21 cellular contexts compared by ENCODE assay signal in the genomic region with DNA sequence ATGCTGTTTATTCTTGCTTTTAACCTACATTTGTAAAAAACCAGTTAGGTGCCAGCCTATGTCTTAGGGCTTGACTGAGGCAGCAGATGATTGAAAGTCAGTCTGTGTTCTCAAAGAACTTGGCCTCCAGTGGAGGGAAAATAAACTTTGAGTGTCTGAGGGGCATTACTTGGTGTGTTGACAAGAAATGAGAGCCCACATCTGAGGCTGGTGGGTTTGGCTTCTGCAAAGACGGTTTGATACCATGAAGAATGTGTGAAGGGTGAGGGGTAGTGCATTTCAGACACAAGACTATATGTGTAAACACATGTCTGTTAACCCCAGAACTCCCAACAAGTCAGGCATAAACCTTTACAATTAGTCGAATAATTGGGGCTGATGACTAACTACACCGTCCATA. TPM values are rescaled to one million over a fixed set of nuclear protein-coding genes. Genes with fewer than 3 reads are reported as not detected.
DNase-seq lines count a peak whose midpoint lies in the region; ATAC-seq and TF ChIP-seq lines count a peak whose summit lies in the region.
"Had no signal": no experiment of that assay in that cellular context is flagged by ENCODE, and none has a peak within 500 bp of the region (broad histone marks: within the 10 kb centered on the region; RNA-seq: fewer than 3 reads in every experiment).

No MANE protein-coding gene starts in this region.

- peaks cover 2% of the 10 kb centered on the region for H3K36me3 Mint-ChIP-seq in activated CD4-positive, alpha-beta T cell treated with anti-CD3 and anti-CD28 coated beads for 36 hours (ENCODE audit: low read depth)
- no peaks in the 10 kb centered on the region for H3K36me3 Mint-ChIP-seq in progenitor cell of endocrine pancreas (ENCODE audit: insufficient read depth)

- no peaks in the 10 kb centered on the region for H3K27me3 Mint-ChIP-seq in activated CD4-positive, alpha-beta T cell treated with anti-CD3 and anti-CD28 coated beads for 36 hours
- H3K27me3 Mint-ChIP-seq in progenitor cell of endocrine pancreas: no peaks in the 10 kb centered on the region
- H3K27me3 Mint-ChIP-seq: B cell; CD4-positive, CD25-positive, alpha-beta regulatory T cell had no signal

- no peaks in the 10 kb centered on the region for H3K9me3 ChIP-seq in heart left ventricle
- H3K9me3 ChIP-seq: MG63 had no signal

- H3K36me3 ChIP-seq in heart left ventricle: no peaks in the 10 kb centered on the region
- H3K36me3 ChIP-seq: MG63 had no signal

- ATAC-seq in activated CD4-positive, alpha-beta T cell treated with anti-CD3 and anti-CD28 coated beads for 36 hours: no peak
- no peak for ATAC-seq in heart left ventricle
- ATAC-seq: PC-3 had no signal

- CTCF ChIA-PET in activated CD4-positive, alpha-beta T cell treated with anti-CD3 and anti-CD28 coated beads for 36 hours (lab: Charles Lee): interaction anchor here (1.1 to 1.2 kb wide), 3 partner anchors 15 to 180 kb away, joined by 3 to 4 read pairs (median 3); no protein-coding TSS in a partner anchor

- no peak overlapping the region for H3K27ac Mint-ChIP-seq in activated CD4-positive, alpha-beta T cell treated with anti-CD3 and anti-CD28 coated beads for 36 hours
- H3K27ac Mint-ChIP-seq in progenitor cell of endocrine pancreas: peak overlapping the region; percentile 89
- H3K27ac Mint-ChIP-seq: B cell had no signal

- peak; percentile 22 for DNase-seq in activated CD4-positive, alpha-beta T cell treated with anti-CD3 and anti-CD28 coated beads for 36 hours
- no peak for DNase-seq in activated CD4-positive, alpha-beta T cell treated with anti-CD3 and anti-CD28 coated beads for 1 hour
- DNase-seq in Jurkat, Clone E6-1 (ENCODE audit: low read depth, low spot score): peak; percentile 91
- DNase-seq in astrocyte of the hippocampus (ENCODE audit: low read depth, low spot score) (peak; percentile 25), progenitor cell of endocrine pancreas (ENCODE audit: low spot score, unreplicated experiment) (no peak), posterior vena cava (ENCODE audit: low spot score) (no peak), heart left ventricle (no peak), GM03348 (ENCODE audit: low spot score) (no peak)
- DNase-seq: CD4-positive, CD25-positive, alpha-beta regulatory T cell; DMS79; HCEC 1CT; MG63; NCI-H1092; NCI-H2081 treated with DMSO at 0.1 percent for 48 hours; NCI-H510A; NCI-H82; PC-3 had no signal

- H3K4me1 Mint-ChIP-seq in activated CD4-positive, alpha-beta T cell treated with anti-CD3 and anti-CD28 coated beads for 36 hours: peaks cover 89% of the 10 kb centered on the region
- peaks cover 70% of the 10 kb centered on the region for H3K4me1 Mint-ChIP-seq in progenitor cell of endocrine pancreas (ENCODE audit: low read depth)

- no peaks in the 10 kb centered on the region for H3K9me3 Mint-ChIP-seq in activated CD4-positive, alpha-beta T cell treated with anti-CD3 and anti-CD28 coated beads for 36 hours (ENCODE audit: low read depth)
- no peaks in the 10 kb centered on the region for H3K9me3 Mint-ChIP-seq in progenitor cell of endocrine pancreas (ENCODE audit: low read depth)
- H3K9me3 Mint-ChIP-seq: CD4-positive, CD25-positive, alpha-beta regulatory T cell had no signal

- no peak for TF ChIP-seq POLR2A in heart left ventricle (IDR thresholded peaks at IDR 0.05)

- H3K4me1 ChIP-seq in heart left ventricle: peaks cover 0 to 72% (median 21%) of the 10 kb centered on the region in 12 donors

- TF ChIP-seq CTCF in progenitor cell of endocrine pancreas (IDR thresholded peaks at IDR 0.05; ENCODE audit: unreplicated experiment) (no peak), heart left ventricle (IDR thresholded peaks at IDR 0.05) (no peak)

- intact Hi-C loops in activated CD4-positive, alpha-beta T cell treated with anti-CD3 and anti-CD28 coated beads for 36 hours (cut with DNase I, micrococcal nuclease): no loop called here
- intact Hi-C loops in posterior vena cava (cut with DNase I): no loop called here
- intact Hi-C loops in heart left ventricle (cut with DNase I): no loop called here

- no peak overlapping the region for H3K4me3 Mint-ChIP-seq in activated CD4-positive, alpha-beta T cell treated with anti-CD3 and anti-CD28 coated beads for 36 hours
- H3K4me3 Mint-ChIP-seq in progenitor cell of endocrine pancreas (ENCODE audit: low read depth): no peak overlapping the region
- H3K4me3 Mint-ChIP-seq: B cell had no signal

- H3K4me3 ChIP-seq in Jurkat, Clone E6-1 (ENCODE audit: low read length): no peak overlapping the region
- no peak overlapping the region for H3K4me3 ChIP-seq in heart left ventricle
- H3K4me3 ChIP-seq: MG63 had no signal

- POLR2A ChIA-PET in activated CD4-positive, alpha-beta T cell treated with anti-CD3 and anti-CD28 coated beads for 36 hours (lab: Charles Lee): no interaction called here

- no peak overlapping the region for H3K27ac ChIP-seq in heart left ventricle
- H3K27ac ChIP-seq: 22Rv1, KMS-11, RWPE1 had no signal

- no peaks in the 10 kb centered on the region for H3K27me3 ChIP-seq in heart left ventricle
- H3K27me3 ChIP-seq: MG63 had no signal

- 81 to 89% (median 86%) methylated on average over 3 of the region's 3 CpGs for WGBS in heart left ventricle, 4 donors

RNA-seq across cellular contexts. Expression of gene CCSER2, which starts 28.6 kb away (rescaled TPM):
- 10 to 100 TPM; 61.2 to 85.2 TPM for total RNA-seq in activated CD4-positive, alpha-beta T cell treated with anti-CD3 and anti-CD28 coated beads for 36 hours
- 20.6 TPM for polyA plus RNA-seq in Jurkat, Clone E6-1 (2012; ENCODE audit: insufficient read depth, insufficient read length)
- total RNA-seq in progenitor cell of endocrine pancreas: 44.9 and 49.6 TPM in 2 replicates
- 100 to 1,000 TPM in 1 of 2 donors, 10 to 100 TPM in 1; 85.4 to 108 TPM for total RNA-seq in posterior vena cava
- 100 to 1,000 TPM; 101 to 244 (median 161) TPM for total RNA-seq in heart left ventricle
- polyA plus RNA-seq in heart left ventricle: 10 to 100 TPM; 32.4 to 72.0 TPM

Comparison
In these comparisons a context has a peak if more than half of its experiments do, and no peak if none do; other contexts are left out.
1. DNase-seq: peak in activated CD4-positive, alpha-beta T cell treated with anti-CD3 and anti-CD28 coated beads for 36 hours (single experiment), Jurkat, Clone E6-1 (single experiment) and astrocyte of the hippocampus (single experiment); none in activated CD4-positive, alpha-beta T cell treated with anti-CD3 and anti-CD28 coated beads for 1 hour (single experiment), progenitor cell of endocrine pancreas (single experiment), posterior vena cava (single experiment), heart left ventricle (0 of 5) and GM03348 (single experiment).